8 cellular contexts compared by ENCODE assay signal in genomic region chr5:76544268-76544926, GRCh38.
DNase-seq lines count a peak whose midpoint lies in the region; ATAC-seq, FAIRE-seq and TF ChIP-seq lines count a peak whose summit lies in the region.

No MANE protein-coding gene starts in this region.

- no peaks in the 10 kb centered on the region for H4K20me1 ChIP-seq in astrocyte (ENCODE audit: insufficient read depth, low read length)

- intact Hi-C loops in right lobe of liver (cut with DNase I), result loop anchor here (10.0 kb wide), 1 partner anchor 140 kb away; the partner anchor contains the start of gene IQGAP2 (in 2 of the 2)
- intact Hi-C loops in psoas muscle (cut with DNase I), result no loop called here

- H3K9me3 Mint-ChIP-seq in astrocyte (ENCODE audit: unreplicated experiment), result no peaks in the 10 kb centered on the region

- no peak for FAIRE-seq in astrocyte (lab: Jason Lieb, UNC)

- H3K36me3 Mint-ChIP-seq in astrocyte (ENCODE audit: low read depth, unreplicated experiment), result no peaks in the 10 kb centered on the region

- H3K4me1 ChIP-seq in HEK293 (ENCODE audit: control insufficient read depth, insufficient read depth, low read length) (peaks cover 6% of the 10 kb centered on the region; the same call in 1 of the 2 replicates), astrocyte (ENCODE audit: insufficient read depth, low read length) (no peaks in the 10 kb centered on the region), right lobe of liver (peaks cover 3 to 70% (median 33%) of the 10 kb centered on the region in 4 donors), suprapubic skin (peaks cover 33% of the 10 kb centered on the region), psoas muscle (no peaks in the 10 kb centered on the region)

- H3K9me3 ChIP-seq in HEK293 (ENCODE audit: control insufficient read depth, insufficient read depth, low read depth, low read length), result no peaks in the 10 kb centered on the region
- H3K9me3 ChIP-seq in astrocyte (ENCODE audit: insufficient read depth, low read depth, low read length), result no peaks in the 10 kb centered on the region
- no peaks in the 10 kb centered on the region for H3K9me3 ChIP-seq in right lobe of liver
- no peaks in the 10 kb centered on the region for H3K9me3 ChIP-seq in suprapubic skin
- H3K9me3 ChIP-seq in psoas muscle, result no peaks in the 10 kb centered on the region

- H3K27ac ChIP-seq in HEK293 (ENCODE audit: extremely low read depth, low read depth, low read length), result no peak overlapping the region
- H3K27ac ChIP-seq in astrocyte (ENCODE audit: low read depth, low read length), result no peak overlapping the region
- peak overlapping the region in 2 of 3 donors; percentile 24 to 48 for H3K27ac ChIP-seq in right lobe of liver
- peak overlapping the region; percentile 66 for H3K27ac ChIP-seq in suprapubic skin
- H3K27ac ChIP-seq in psoas muscle, result no peak overlapping the region

- H3K79me2 ChIP-seq in astrocyte (ENCODE audit: insufficient read depth, low read length), result no peaks in the 10 kb centered on the region

- no peak overlapping the region for H3K9ac ChIP-seq in astrocyte (ENCODE audit: low read length)

- ATAC-seq in right lobe of liver, result peak; percentile 81 to 87 (median 82)
- ATAC-seq in HG03442 (IDR thresholded peaks at IDR 0.05; ENCODE audit: unreplicated experiment), result no peak
- ATAC-seq in psoas muscle, result no peak

- no peak overlapping the region for H2AFZ ChIP-seq in astrocyte (ENCODE audit: low read depth, low read length)

- peaks cover 4% of the 10 kb centered on the region for H3K27me3 ChIP-seq in astrocyte (ENCODE audit: insufficient read depth, low read length)
- no peaks in the 10 kb centered on the region for H3K27me3 ChIP-seq in right lobe of liver
- no peaks in the 10 kb centered on the region for H3K27me3 ChIP-seq in suprapubic skin
- no peaks in the 10 kb centered on the region for H3K27me3 ChIP-seq in psoas muscle (ENCODE audit: insufficient read depth in 3 of 3, low read length in 2 of 3)

- TF ChIP-seq POLR2A in right lobe of liver (IDR thresholded peaks at IDR 0.05), result no peak
- TF ChIP-seq POLR2A in suprapubic skin (IDR thresholded peaks at IDR 0.05), result no peak

- no peak overlapping the region for H3K4me3 ChIP-seq in HEK293 (ENCODE audit: low read depth, low read length)
- no peak overlapping the region for H3K4me3 ChIP-seq in astrocyte (ENCODE audit: insufficient read depth, low read depth, low read length)
- no peak overlapping the region for H3K4me3 ChIP-seq in right lobe of liver
- no peak overlapping the region for H3K4me3 ChIP-seq in suprapubic skin
- no peak overlapping the region for H3K4me3 ChIP-seq in psoas muscle

- CTCF ChIA-PET in HEK293 (lab: Yijun Ruan, JAX), result interaction anchor here (0.6 to 3.7 kb wide), 9 partner anchors 12 to 378 kb away, joined by 3 to 20 read pairs (median 4); partner anchors contain the start of gene IQGAP2

- no peak for TF ChIP-seq EP300 in suprapubic skin (IDR thresholded peaks at IDR 0.05)

- TF ChIP-seq CTCF in HEK293 (tag by site-specific recombination; IDR thresholded peaks at IDR 0.05) (peak; percentile 55; the same call in 1 of the 2 replicates), astrocyte (IDR thresholded peaks at IDR 0.05; ENCODE audit: insufficient read depth, low read depth, low read length) (peak; percentile 61), right lobe of liver (IDR thresholded peaks at IDR 0.05) (peak; percentile 71 to 80 (median 76)), suprapubic skin (IDR thresholded peaks at IDR 0.05) (peak in 1 of 2 donors; percentile 37), psoas muscle (IDR thresholded peaks at IDR 0.05) (no peak)

- H3K36me3 ChIP-seq in HEK293 (ENCODE audit: control insufficient read depth in 2 of 2, insufficient read depth in 1 of 2, low read length in 2 of 2), result no peaks in the 10 kb centered on the region
- no peaks in the 10 kb centered on the region for H3K36me3 ChIP-seq in astrocyte (ENCODE audit: insufficient read depth, low read length)
- no peaks in the 10 kb centered on the region for H3K36me3 ChIP-seq in right lobe of liver
- H3K36me3 ChIP-seq in suprapubic skin, result no peaks in the 10 kb centered on the region
- H3K36me3 ChIP-seq in psoas muscle (ENCODE audit: insufficient read depth in 1 of 2, low read depth in 1 of 2), result no peaks in the 10 kb centered on the region

- DNase-seq in DMS114 treated with DMSO at 0.1 percent for 48 hours (lab: John Stamatoyannopoulos, UW; ENCODE audit: unreplicated experiment) (peak; percentile 18), SW480 (ENCODE audit: low spot score) (peak; percentile 53), astrocyte (ENCODE audit: low read depth) (peak; percentile 30), right lobe of liver (peak; percentile 51 to 69 (median 61)), suprapubic skin (ENCODE audit: low spot score in 2 of 2) (no peak), psoas muscle (no peak)

- no peak overlapping the region for H3K4me2 ChIP-seq in astrocyte (ENCODE audit: low read length)

- 32% methylated on average over 4 of the region's 4 CpGs for WGBS in right lobe of liver (ENCODE audit: insufficient coverage, low coverage, low lambda C conversion rate, missing lambda C conversion rate)
- WGBS in suprapubic skin, result 48% methylated on average over 4 of the region's 4 CpGs
- WGBS in psoas muscle, 3 donors, result 46 to 54% (median 47%) methylated on average over 4 of the region's 4 CpGs

- H3K27ac Mint-ChIP-seq in astrocyte (ENCODE audit: unreplicated experiment), result no peak overlapping the region

- no peak overlapping the region for H3K4me3 Mint-ChIP-seq in astrocyte (ENCODE audit: unreplicated experiment)

- POLR2A ChIA-PET in HEK293 (lab: Yijun Ruan, JAX), result no interaction called here

- H3K27me3 Mint-ChIP-seq in astrocyte (ENCODE audit: low read depth, unreplicated experiment), result peaks cover 11% of the 10 kb centered on the region

- peaks cover 9% of the 10 kb centered on the region for H3K4me1 Mint-ChIP-seq in astrocyte (ENCODE audit: low read depth, unreplicated experiment)

TF ChIP-seq in HEK293, 187 proteins besides CTCF, POLR2A, EP300 and RAD21:
- no peak for TF ChIP-seq BCL11B (tag by site-specific recombination; IDR thresholded peaks at IDR 0.05; ENCODE audit: low read depth)
- peak; percentile 77 for TF ChIP-seq ZNF654 (tag by site-specific recombination; IDR thresholded peaks at IDR 0.05; ENCODE audit: low read depth)

Comparison
In these comparisons a context has a peak if more than half of its experiments do, and no peak if none do; other contexts are left out.
1. DNase-seq: peak in DMS114 treated with DMSO at 0.1 percent for 48 hours (single experiment), SW480 (single experiment), astrocyte (single experiment) and right lobe of liver (3 of 3); none in suprapubic skin (0 of 2) and psoas muscle (0 of 2).
2. H3K27ac ChIP-seq: peak in right lobe of liver (2 of 3) and suprapubic skin (single experiment); none in HEK293 (single experiment), astrocyte (single experiment) and psoas muscle (single experiment).
3. ATAC-seq: peak in right lobe of liver (4 of 4); none in HG03442 (single experiment) and psoas muscle (0 of 4).
4. intact Hi-C loops: an anchor here in right lobe of liver (10.0 kb wide); none called in psoas muscle.